ENCODE assay signal across 7 cellular contexts in the genomic region with DNA sequence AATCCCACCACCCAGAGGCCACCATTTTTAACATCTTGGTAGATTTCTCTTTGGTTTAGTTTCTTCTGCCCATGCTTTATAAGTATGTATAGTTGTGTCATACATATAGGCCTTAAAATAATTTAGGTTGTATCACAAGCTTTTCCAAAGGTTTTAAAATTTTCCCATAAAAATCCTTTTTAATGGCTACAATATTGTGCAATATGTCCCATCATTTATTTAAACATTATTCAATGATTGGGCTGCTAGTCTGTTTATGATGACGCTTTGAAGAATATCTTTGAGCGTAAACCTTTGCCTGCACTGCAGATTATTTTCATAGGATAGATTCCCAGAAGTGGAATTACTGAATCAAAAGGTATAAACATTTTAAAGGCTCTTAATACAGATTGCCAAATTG.
"Had no signal": no experiment of that assay in that cellular context is flagged by ENCODE, and none has a peak within 500 bp of the region (broad histone marks: within the 10 kb centered on the region; RNA-seq: fewer than 3 reads in every experiment).

No MANE protein-coding gene starts in this region.

- DNase-seq: H9, HCEC 1CT, KBM-7 had no signal

- H3K4me2 ChIP-seq: GM23338 had no signal

- ATAC-seq: GM23338 had no signal

- H2AFZ ChIP-seq: GM23338 had no signal

- FAIRE-seq: H1, H54, HTR-8/SVneo had no signal

- H3K4me3 ChIP-seq: GM23338 had no signal
